ENCODE assay signal across 27 cellular contexts in the genomic region with DNA sequence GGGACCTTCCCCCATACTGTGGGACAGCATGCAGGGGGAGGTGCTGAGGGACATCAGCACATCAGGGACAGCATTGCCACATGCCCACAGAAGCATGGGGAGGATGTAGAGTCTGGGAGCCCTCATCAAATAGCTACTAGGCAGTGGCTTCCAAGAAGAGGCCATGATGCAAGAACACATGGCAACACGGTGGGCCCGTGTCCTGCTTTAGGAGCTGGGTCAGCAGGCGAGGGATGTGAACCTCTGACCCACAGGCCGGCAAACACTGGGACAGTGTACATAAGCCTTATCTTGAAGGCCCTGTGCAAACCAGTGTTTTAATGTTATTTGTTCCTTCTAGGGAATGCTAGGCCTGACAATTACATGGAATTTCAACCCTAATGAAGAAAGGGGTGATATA.
"Had no signal": no experiment of that assay in that cellular context is flagged by ENCODE, and none has a peak within 500 bp of the region (broad histone marks: within the 10 kb centered on the region; RNA-seq: fewer than 3 reads in every experiment).

No MANE protein-coding gene starts in this region.

- H3K27ac ChIP-seq: colonic mucosa, epithelial cell of prostate, esophagus squamous epithelium, gastrocnemius medialis, heart right ventricle, left lung, lower lobe of right lung had no signal

- H3K27me3 Mint-ChIP-seq: dendritic cell treated with granulocyte-macrophage colony-stimulating factor and Interleukin-4, amounts not matched to agents 40 ng/mL and 50 ng/mL, for 4 days had no signal

- H3K4me3 Mint-ChIP-seq: dendritic cell treated with granulocyte-macrophage colony-stimulating factor and Interleukin-4, amounts not matched to agents 40 ng/mL and 50 ng/mL, for 4 days; effector memory CD8-positive, alpha-beta T cell; endodermal cell; mesothelial cell of epicardium had no signal

- H3K4me3 ChIP-seq: colonic mucosa, esophagus squamous epithelium, gastrocnemius medialis, heart right ventricle, left lung, lower lobe of right lung, mucosa of descending colon had no signal

- H3K36me3 Mint-ChIP-seq: mesothelial cell of epicardium had no signal

- FAIRE-seq: endometrium, islet of Langerhans, keratinocyte had no signal

- H3K9me3 ChIP-seq: colonic mucosa, esophagus squamous epithelium, gastrocnemius medialis, heart right ventricle, left lung, lower lobe of right lung, mucosa of descending colon had no signal

- H3K9me3 Mint-ChIP-seq: dendritic cell treated with granulocyte-macrophage colony-stimulating factor and Interleukin-4, amounts not matched to agents 40 ng/mL and 50 ng/mL, for 4 days; endodermal cell; mesothelial cell of epicardium had no signal

- H3K27me3 ChIP-seq: colonic mucosa, gastrocnemius medialis, heart right ventricle, left lung had no signal

- ATAC-seq: effector memory CD8-positive, alpha-beta T cell; esophagus mucosa; gastrocnemius medialis; heart right ventricle; left cardiac atrium; left lung; left ventricle myocardium superior; lower lobe of right lung; mucosa of descending colon had no signal

- H3K27ac Mint-ChIP-seq: dendritic cell treated with granulocyte-macrophage colony-stimulating factor and Interleukin-4, amounts not matched to agents 40 ng/mL and 50 ng/mL, for 4 days; effector memory CD8-positive, alpha-beta T cell; endodermal cell; mesothelial cell of epicardium had no signal

- H3K36me3 ChIP-seq: colonic mucosa, esophagus squamous epithelium, gastrocnemius medialis, heart right ventricle, left lung, lower lobe of right lung had no signal

- DNase-seq: colonic mucosa; cortex of kidney; effector CD8-positive, alpha-beta T cell; effector memory CD8-positive, alpha-beta T cell; endodermal cell; erythroblast; esophagus squamous epithelium; foreskin fibroblast; foreskin melanocyte; gastrocnemius medialis; glutamatergic neuron; head of caudate nucleus; heart right ventricle; hippocampal formation; left cardiac atrium; left lung; left ventricle myocardium superior; lower lobe of right lung; mesenchymal stem cell; mucosa of descending colon had no signal

- H3K4me1 ChIP-seq: colonic mucosa, left lung, lower lobe of right lung had no signal
